In the genomic region with DNA sequence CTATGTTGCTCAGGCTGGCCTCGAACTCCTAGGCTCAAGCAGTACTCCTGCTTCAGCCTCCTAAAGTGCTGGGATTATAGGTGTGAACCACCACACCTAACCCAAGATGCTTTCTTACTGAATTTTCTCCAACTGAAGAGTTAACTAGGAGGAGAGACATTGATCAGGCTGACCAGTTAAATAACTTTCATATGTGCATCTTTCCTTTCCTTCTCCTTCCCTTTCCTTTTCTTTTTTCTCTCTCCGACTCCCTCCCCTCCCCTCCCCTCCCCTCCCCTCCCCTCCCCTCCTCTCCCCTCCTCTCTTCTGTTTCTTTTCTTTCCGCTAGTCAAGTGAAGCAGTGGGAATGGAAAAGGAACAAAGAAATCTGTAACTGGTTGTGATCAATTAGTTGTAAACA, we compare ENCODE assay signal across 27 cellular contexts. TPM values are rescaled to one million over a fixed set of nuclear protein-coding genes. Genes with fewer than 3 reads are reported as not detected.
"Had no signal": no experiment of that assay in that cellular context is flagged by ENCODE, and none has a peak within 500 bp of the region (broad histone marks: within the 10 kb centered on the region; RNA-seq: fewer than 3 reads in every experiment).

No MANE protein-coding gene starts in this region.

- H3K4me3 Mint-ChIP-seq: activated CD4-positive, alpha-beta memory T cell treated with anti-CD3 and anti-CD28 coated beads for 36 hours; activated naive CD8-positive, alpha-beta T cell treated with anti-CD3 and anti-CD28 coated beads, Interleukin-2, amount 10 ng/mL, durations not matched to agents 7 days and 5 days; T-helper 1 cell treated with Interleukin-12 subunit alpha and Interleukin-12 subunit beta and Interleukin-4 antibody, amounts not matched to agents 30 μg/mL and 1 μg/mL, for 36 hours; T-helper 2 cell treated with Interferon-gamma antibody and Interleukin-4, amounts not matched to agents 5 μg/mL and 100 μg/mL, for 36 hours had no signal

- H3K9me3 Mint-ChIP-seq: activated CD4-positive, alpha-beta memory T cell treated with anti-CD3 and anti-CD28 coated beads for 36 hours; activated naive CD8-positive, alpha-beta T cell treated with anti-CD3 and anti-CD28 coated beads, Interleukin-2, amount 10 ng/mL, durations not matched to agents 7 days and 5 days; activated T-helper 2 cell treated with anti-CD3 and anti-CD28 coated beads, Interferon-gamma antibody, Interleukin-2, Interleukin-4, amounts not matched to agents 10 μg/mL and 5 μg/mL and 100 μg/mL, durations not matched to agents 14 hours and 24 hours and 36 hours; T-helper 1 cell treated with Interleukin-12 subunit alpha and Interleukin-12 subunit beta and Interleukin-4 antibody, amounts not matched to agents 30 μg/mL and 1 μg/mL, for 36 hours; T-helper 2 cell treated with Interferon-gamma antibody and Interleukin-4, amounts not matched to agents 5 μg/mL and 100 μg/mL, for 36 hours had no signal

- H3K27ac Mint-ChIP-seq: activated CD4-positive, alpha-beta memory T cell treated with anti-CD3 and anti-CD28 coated beads for 36 hours; activated naive CD8-positive, alpha-beta T cell treated with anti-CD3 and anti-CD28 coated beads, Interleukin-2, amount 10 ng/mL, durations not matched to agents 7 days and 5 days; activated T-helper 2 cell treated with anti-CD3 and anti-CD28 coated beads, Interferon-gamma antibody, Interleukin-2, Interleukin-4, amounts not matched to agents 10 μg/mL and 5 μg/mL and 100 μg/mL, durations not matched to agents 14 hours and 24 hours and 36 hours; T-helper 1 cell treated with Interleukin-12 subunit alpha and Interleukin-12 subunit beta and Interleukin-4 antibody, amounts not matched to agents 30 μg/mL and 1 μg/mL, for 36 hours had no signal

- DNase-seq: activated CD4-positive, alpha-beta memory T cell treated with anti-CD3 and anti-CD28 coated beads for 36 hours; activated CD4-positive, alpha-beta T cell treated with anti-CD3 and anti-CD28 coated beads, Interleukin-2, amount 50 U/mL, for 1 hour; activated gamma-delta T cell; activated naive CD8-positive, alpha-beta T cell treated with anti-CD3 and anti-CD28 coated beads, Interleukin-2, amount 10 ng/mL, durations not matched to agents 7 days and 5 days; activated T-cell treated with anti-CD3 and anti-CD28 coated beads, Interleukin-2, amount 50 U/mL, for 48 hours; body of pancreas; NCI-H1092 treated with DMSO at 0.1 percent for 48 hours; NCI-H1417; NCI-H146; NCI-H187; NCI-H2029 treated with DMSO at 0.1 percent for 48 hours; NCI-H2107; NCI-H2171; NCI-H510A; NCI-H526; NCI-H748 treated with DMSO at 0.1 percent for 48 hours; NK-92 treated with Interleukin-12 subunit alpha and Interleukin-12 subunit beta, amount 100 ng/mL, for 24 hours; PC-3; Peyer's patch; RPMI8226; SHP77 treated with DMSO at 0.1 percent for 48 hours; SK-N-SH had no signal

- H3K27me3 Mint-ChIP-seq: activated CD4-positive, alpha-beta memory T cell treated with anti-CD3 and anti-CD28 coated beads for 36 hours; activated naive CD8-positive, alpha-beta T cell treated with anti-CD3 and anti-CD28 coated beads, Interleukin-2, amount 10 ng/mL, durations not matched to agents 7 days and 5 days had no signal

- ATAC-seq: body of pancreas, K562, PC-3 had no signal

RNA-seq across cellular contexts. Expression of a gene that starts 51.5 kb away (rescaled TPM):
- total RNA-seq: body of pancreas, M059J had no signal
